ENCODE assay signal across 22 cellular contexts in the genomic region with DNA sequence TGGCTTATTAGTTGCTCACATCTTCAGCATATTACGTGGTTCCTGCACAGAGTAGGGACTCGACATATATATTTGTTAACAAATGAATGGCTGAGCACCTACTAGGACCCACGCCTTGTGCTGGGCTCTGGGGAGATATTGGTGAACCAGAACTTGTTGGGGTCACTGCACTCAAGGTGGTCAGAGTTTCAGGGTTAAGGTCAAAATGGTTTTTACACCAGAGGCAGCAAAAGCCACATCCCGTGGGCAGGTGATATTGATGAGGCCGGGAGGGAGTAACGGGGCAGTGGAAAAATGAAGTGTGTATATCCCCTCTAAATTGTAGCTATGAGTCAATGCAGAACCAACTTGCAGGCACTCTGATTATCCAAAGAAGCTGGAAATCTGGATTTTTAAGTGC.
DNase-seq lines count a peak whose midpoint lies in the region; ATAC-seq, FAIRE-seq and TF ChIP-seq lines count a peak whose summit lies in the region.
"Had no signal": no experiment of that assay in that cellular context is flagged by ENCODE, and none has a peak within 500 bp of the region (broad histone marks: within the 10 kb centered on the region; RNA-seq: fewer than 3 reads in every experiment).

No MANE protein-coding gene starts in this region.

- H3K27me3 Mint-ChIP-seq in stimulated activated naive B cell treated with anti-CD40 and anti-IgM and Interleukin-4, amounts not matched to agents 10 μg/mL and 1 μg/mL and 100 μg/mL, for 72 hours = peaks cover 8 to 11% of the 10 kb centered on the region in 2 donors
- H3K27me3 Mint-ChIP-seq: CD4-positive, alpha-beta T cell had no signal

- H3K36me3 ChIP-seq in GM12878 (ENCODE audit: control insufficient read depth in 2 of 2, insufficient read depth in 2 of 2, low read length in 1 of 2) (no peaks in the 10 kb centered on the region), spleen (no peaks in the 10 kb centered on the region), kidney (ENCODE audit: control insufficient read depth in 1 of 2, insufficient read depth in 2 of 2, low read length in 2 of 2) (no peaks in the 10 kb centered on the region)
- H3K36me3 ChIP-seq: BE2C, BLaER1 had no signal

- H3K79me2 ChIP-seq in GM12878 (ENCODE audit: control insufficient read depth, insufficient read depth, low read length) = no peaks in the 10 kb centered on the region

- peaks cover 3 to 6% of the 10 kb centered on the region in 2 donors for H3K4me1 Mint-ChIP-seq in stimulated activated naive B cell treated with anti-CD40 and anti-IgM and Interleukin-4, amounts not matched to agents 10 μg/mL and 1 μg/mL and 100 μg/mL, for 72 hours

- RAD21 ChIA-PET in GM12878 (lab: Charles Lee; ENCODE audit: unreplicated experiment) = interaction anchor here (0.6 to 1.0 kb wide), 3 partner anchors 125 to 486 kb away, joined by 3 to 4 read pairs (median 3); no protein-coding TSS in a partner anchor

- no peak overlapping the region for H3K27ac Mint-ChIP-seq in stimulated activated naive B cell treated with anti-CD40 and anti-IgM and Interleukin-4, amounts not matched to agents 10 μg/mL and 1 μg/mL and 100 μg/mL, for 72 hours
- H3K27ac Mint-ChIP-seq: CD14-positive monocyte; CD4-positive, alpha-beta T cell; CD8-positive, alpha-beta T cell had no signal

- TF ChIP-seq POLR2A in GM12878 (IDR thresholded peaks at IDR 0.05; ENCODE audit: low read depth, low read length) (no peak), spleen (IDR thresholded peaks at IDR 0.05) (no peak)

- no peaks in the 10 kb centered on the region for H4K20me1 ChIP-seq in GM12878 (ENCODE audit: control insufficient read depth, insufficient read depth)
- H4K20me1 ChIP-seq: BLaER1 had no signal

- in situ Hi-C loops in GM12878 (cut with MboI) = no loop called here

- intact Hi-C loops in GM12878 (cut with micrococcal nuclease; ENCODE audit: unreplicated experiment) = no loop called here
- intact Hi-C loops in spleen (cut with DNase I; ENCODE audit: low total_unique reads) = no loop called here
- intact Hi-C loops in kidney (cut with DNase I) = no loop called here

- H3K36me3 Mint-ChIP-seq in stimulated activated naive B cell treated with anti-CD40 and anti-IgM and Interleukin-4, amounts not matched to agents 10 μg/mL and 1 μg/mL and 100 μg/mL, for 72 hours = no peaks in the 10 kb centered on the region
- H3K36me3 Mint-ChIP-seq: CD8-positive, alpha-beta T cell had no signal

- TF ChIP-seq CTCF in GM12878 (IDR thresholded peaks at IDR 0.05 in 2 of 3, conservative IDR thresholded peaks at IDR 0.05 in 1 of 3; ENCODE audit: control insufficient read depth in 2 of 3, extremely low read depth in 1 of 3, insufficient read depth in 1 of 3, low read depth in 3 of 3, low read length in 3 of 3) (no peak), spleen (IDR thresholded peaks at IDR 0.05 in 8 of 11, conservative IDR thresholded peaks at IDR 0.05 in 3 of 11) (no peak), kidney (IDR thresholded peaks at IDR 0.05; ENCODE audit: borderline replicate concordance, extremely low read depth, insufficient read depth) (no peak)

- H3K4me1 ChIP-seq in GM12878 (ENCODE audit: control insufficient read depth, insufficient read depth, low read length) (no peaks in the 10 kb centered on the region), spleen (no peaks in the 10 kb centered on the region), kidney (ENCODE audit: control insufficient read depth in 1 of 2, insufficient read depth in 1 of 2, low read depth in 1 of 2, low read length in 2 of 2) (peaks cover 0 to 7% of the 10 kb centered on the region in 2 donors)
- H3K4me1 ChIP-seq: BE2C, BLaER1, Caco-2 had no signal

- no peak for TF ChIP-seq EP300 in GM12878 (IDR thresholded peaks at IDR 0.05; ENCODE audit: borderline replicate concordance in 1 of 2, control insufficient read depth in 1 of 2, low read depth in 2 of 2, low read length in 2 of 2)

- no peak for TF ChIP-seq RAD21 in GM12878 (IDR thresholded peaks at IDR 0.05; ENCODE audit: insufficient read depth, low read depth, low read length)

- H3K4me3 ChIP-seq in GM12878 (no peak overlapping the region), spleen (no peak overlapping the region), kidney (ENCODE audit: low read length in 2 of 2) (no peak overlapping the region)
- H3K4me3 ChIP-seq: BLaER1 had no signal

- H3K9ac ChIP-seq in GM12878 (ENCODE audit: control insufficient read depth, insufficient read depth, low read length) (no peak overlapping the region), kidney (ENCODE audit: low read length in 2 of 2) (no peak overlapping the region)
- H3K9ac ChIP-seq: BLaER1 had no signal

- POLR2A ChIA-PET in GM12878 (lab: Charles Lee) = no interaction called here

- no peak overlapping the region for H3K4me3 Mint-ChIP-seq in stimulated activated naive B cell treated with anti-CD40 and anti-IgM and Interleukin-4, amounts not matched to agents 10 μg/mL and 1 μg/mL and 100 μg/mL, for 72 hours
- H3K4me3 Mint-ChIP-seq: CD14-positive monocyte; CD4-positive, alpha-beta T cell; CD8-positive, alpha-beta T cell had no signal

- H3K27me3 ChIP-seq in GM12878 (replicated peaks in 1 of 2; ENCODE audit: control insufficient read depth in 2 of 2, insufficient read depth in 2 of 2, low read length in 1 of 2) (peaks cover 0 to 2% of the 10 kb centered on the region in 2 experiments; a peak in 3 of 4 replicates), spleen (replicated peaks in 1 of 7) (no peaks in the 10 kb centered on the region)
- H3K27me3 ChIP-seq: BE2C, BLaER1 had no signal

- SMC1A ChIA-PET in GM12878 (lab: Charles Lee; ENCODE audit: uncharacterized antibody, unreplicated experiment) = no interaction called here

- no TSS peak for BruUV-seq in GM12878 (replicated peaks; lab: Mats Ljungman, UMichigan)

- ATAC-seq in GM12878 = peak; percentile 43; the same call in 2 of the 3 replicates
- peak; percentile 52 to 61 for ATAC-seq in stimulated activated naive B cell treated with anti-CD40 and anti-IgM and Interleukin-4, amounts not matched to agents 10 μg/mL and 1 μg/mL and 100 μg/mL, for 72 hours (replicated peaks)
- ATAC-seq: CD8-positive, alpha-beta T cell had no signal

- H2AFZ ChIP-seq in GM12878 (ENCODE audit: control insufficient read depth, low read depth, low read length) = no peak overlapping the region

- CTCF ChIA-PET in GM12878 (lab: Yijun Ruan, JAX) = interaction anchor here (0.7 to 1.2 kb wide), 2 partner anchors 17 to 161 kb away, joined by 3 read pairs; no protein-coding TSS in a partner anchor

- FAIRE-seq in GM12878 (lab: Jason Lieb, UNC) = no peak
- FAIRE-seq in kidney (lab: Jason Lieb, UNC) = no peak
- FAIRE-seq: A204.1, D721Med, G401.6, GM12891 had no signal

- H3K27ac ChIP-seq in GM12878 (ENCODE audit: control insufficient read depth, insufficient read depth) (no peak overlapping the region), spleen (no peak overlapping the region), kidney (ENCODE audit: low read depth in 2 of 2, low read length in 2 of 2) (no peak overlapping the region)
- H3K27ac ChIP-seq: BLaER1 had no signal

- H3K4me2 ChIP-seq in GM12878 (ENCODE audit: control insufficient read depth, insufficient read depth) = no peak overlapping the region
- H3K4me2 ChIP-seq: BLaER1 had no signal

- no peak for DNase-seq in GM12878 (ENCODE audit: low read depth, low spot score)
- peak; percentile 17 for DNase-seq in spleen
- no peak for DNase-seq in stimulated activated naive B cell treated with anti-CD40 and anti-IgM and Interleukin-4, amounts not matched to agents 10 μg/mL and 1 μg/mL and 100 μg/mL, for 72 hours
- no peak for DNase-seq in HUDEP-2 (lab: John Stamatoyannopoulos, UW; ENCODE audit: unreplicated experiment in 76 of 76)
- DNase-seq in kidney = no peak
- no peak for DNase-seq in CD1c-positive myeloid dendritic cell (ENCODE audit: extremely low spot score)
- DNase-seq: 8988T; ACHN; BE2C; C1 segment of cervical spinal cord; Caco-2; Calu3; CD4-positive, alpha-beta T cell; CD8-positive, alpha-beta T cell; DMS79 treated with DMSO at 0.1 percent for 48 hours; GF-D8 had no signal

- no peaks in the 10 kb centered on the region for H3K9me3 ChIP-seq in GM12878 (replicated peaks; ENCODE audit: control insufficient read depth, insufficient read depth, low read length)
- no peaks in the 10 kb centered on the region for H3K9me3 ChIP-seq in spleen
- H3K9me3 ChIP-seq in kidney (ENCODE audit: control insufficient read depth in 1 of 2, low read length in 2 of 2) = no peaks in the 10 kb centered on the region
- H3K9me3 ChIP-seq: BE2C, BLaER1, Caco-2 had no signal

- WGBS in GM12878 (ENCODE audit: insufficient coverage, insufficient replicate concordance, low lambda C conversion rate, missing lambda C conversion rate) = 12% methylated on average over 6 of the region's 6 CpGs
- WGBS in spleen, 5 donors = 82 to 94% (median 88%) methylated on average over 6 of the region's 6 CpGs

- no peaks in the 10 kb centered on the region for H3K9me3 Mint-ChIP-seq in stimulated activated naive B cell treated with anti-CD40 and anti-IgM and Interleukin-4, amounts not matched to agents 10 μg/mL and 1 μg/mL and 100 μg/mL, for 72 hours
- H3K9me3 Mint-ChIP-seq: CD4-positive, alpha-beta T cell; CD8-positive, alpha-beta T cell had no signal

TF ChIP-seq in GM12878, 131 proteins besides CTCF, POLR2A, EP300 and RAD21:
- peak; percentile 10; the same call in 1 of the 2 replicates for TF ChIP-seq NR2C1 (IDR thresholded peaks at IDR 0.05)
- peak; percentile 89 for TF ChIP-seq NR2F1 (conservative IDR thresholded peaks at IDR 0.05)
- no peak for TF ChIP-seq STAT1 (conservative IDR thresholded peaks at IDR 0.05)
